ENCODE assay signal across 19 cellular contexts in the genomic region with DNA sequence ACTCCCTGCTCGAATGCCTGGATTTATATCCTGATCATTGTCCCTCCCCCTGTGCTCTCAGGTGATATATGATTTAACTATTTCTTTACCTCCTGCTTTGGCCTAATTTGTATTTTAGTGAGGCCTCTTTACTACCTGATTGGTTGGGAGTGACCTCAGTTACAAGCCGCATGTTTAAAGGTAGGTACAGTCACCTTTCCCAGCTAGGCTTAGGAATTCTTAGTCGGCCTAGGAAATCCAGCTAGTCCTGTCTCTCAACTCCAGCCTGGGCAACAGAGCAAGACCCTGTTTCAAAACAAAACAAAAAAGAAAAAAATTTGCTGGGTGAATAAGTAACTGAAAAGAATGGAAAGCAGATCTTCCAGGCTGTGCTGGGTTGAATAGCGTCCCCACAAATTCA. TPM values are rescaled to one million over a fixed set of nuclear protein-coding genes. Genes with fewer than 3 reads are reported as not detected.
DNase-seq lines count a peak whose midpoint lies in the region; ATAC-seq, FAIRE-seq and TF ChIP-seq lines count a peak whose summit lies in the region.
"Had no signal": no experiment of that assay in that cellular context is flagged by ENCODE, and none has a peak within 500 bp of the region (broad histone marks: within the 10 kb centered on the region; RNA-seq: fewer than 3 reads in every experiment).

No MANE protein-coding gene starts in this region.

- H3K4me2 ChIP-seq in K562 (ENCODE audit: insufficient read depth, low read length) = no peak overlapping the region
- no peak overlapping the region for H3K4me2 ChIP-seq in neuronal stem cell (ENCODE audit: insufficient read depth, low read length, poor library complexity, severe bottlenecking)
- H3K4me2 ChIP-seq: A549, KMS-11 had no signal

- no peak for DNase-seq in K562 (ENCODE audit: extremely low read depth in 1 of 4, low spot score in 3 of 4)
- DNase-seq in islet precursor cell = peak; percentile 33
- no peak for DNase-seq in neuronal stem cell (ENCODE audit: low spot score)
- no peak for DNase-seq in natural killer cell
- DNase-seq in NCI-H2081 (lab: John Stamatoyannopoulos, UW) = no peak
- DNase-seq in foreskin fibroblast = no peak
- DNase-seq in GM10248 (ENCODE audit: extremely low spot score) = no peak
- DNase-seq: CD8-positive, alpha-beta T cell; COR-L47; DND-41; GDM1 had no signal

- POLR2A ChIA-PET in HEK293 (lab: Yijun Ruan, JAX) (interaction anchor here (1.5 kb wide), 2 partner anchors 11 to 55 kb away, joined by 3 to 4 read pairs; no protein-coding TSS in a partner anchor), K562 (lab: Yijun Ruan, JAX) (interaction anchor here (1.0 to 4.1 kb wide), 7 partner anchors 9 to 69 kb away, joined by 3 to 33 read pairs (median 5); no protein-coding TSS in a partner anchor), GM10248 (lab: Yijun Ruan, JAX) (no interaction called here)

- CTCF ChIA-PET in HEK293 (lab: Yijun Ruan, JAX) (interaction anchor here (0.5 to 4.9 kb wide), 5 partner anchors 11 to 123 kb away, joined by 3 to 48 read pairs (median 6); no protein-coding TSS in a partner anchor), K562 (lab: Yijun Ruan, JAX; ENCODE audit: low intra/inter-chr PET ratio) (no interaction called here), GM10248 (lab: Yijun Ruan, JAX) (interaction anchor here (1.2 to 5.2 kb wide), 2 partner anchors 12 to 23 kb away, joined by 3 to 51 read pairs; no protein-coding TSS in a partner anchor)

- H3K9ac ChIP-seq in K562 (ENCODE audit: insufficient read depth in 1 of 2, low read depth in 2 of 2, low read length in 2 of 2) (no peak overlapping the region), neuronal stem cell (ENCODE audit: low read depth, low read length, poor library complexity) (no peak overlapping the region)
- H3K9ac ChIP-seq: KMS-11 had no signal

- H4K8ac ChIP-seq in neuronal stem cell (ENCODE audit: low read depth, low read length) = no peak overlapping the region

- no peak overlapping the region for H2AFZ ChIP-seq in K562 (ENCODE audit: low read depth, low read length)
- H2AFZ ChIP-seq in neuronal stem cell (ENCODE audit: low read length) = peak overlapping the region; percentile 72

- H3K27ac ChIP-seq in HEK293 (ENCODE audit: extremely low read depth, low read depth, low read length) (no peak overlapping the region), K562 (ENCODE audit: extremely low read depth, low read depth, low read length) (no peak overlapping the region), neuronal stem cell (replicated peaks; ENCODE audit: low read length) (no peak overlapping the region)
- H3K27ac ChIP-seq: KMS-11 had no signal

- no peak overlapping the region for H2BK5ac ChIP-seq in neuronal stem cell (ENCODE audit: low read length)

- H3K9me3 ChIP-seq in HEK293 (ENCODE audit: control insufficient read depth, insufficient read depth, low read depth, low read length) (no peaks in the 10 kb centered on the region), K562 (replicated peaks; ENCODE audit: control insufficient read depth, insufficient read depth, low read depth, low read length) (peaks cover 6% of the 10 kb centered on the region), neuronal stem cell (replicated peaks in 1 of 2; ENCODE audit: control insufficient read depth in 2 of 2, insufficient read depth in 1 of 2, low read depth in 1 of 2, low read length in 2 of 2) (peaks cover 7 to 9% of the 10 kb centered on the region in 2 donors)
- H3K9me3 ChIP-seq: A549 had no signal

- no peak overlapping the region for H3K4me3 Mint-ChIP-seq in natural killer cell
- H3K4me3 Mint-ChIP-seq: CD14-positive monocyte; CD8-positive, alpha-beta T cell; IgD-negative memory B cell had no signal

- H3K79me1 ChIP-seq in neuronal stem cell (ENCODE audit: low read depth, low read length) = no peaks in the 10 kb centered on the region

- intact Hi-C loops in K562 (cut with micrococcal nuclease) (no loop called here), natural killer cell (cut with micrococcal nuclease) (no loop called here)

- 56% methylated on average over 4 of the region's 4 CpGs for WGBS in K562 (ENCODE audit: insufficient coverage, low coverage, missing lambda C conversion rate)
- WGBS in neuronal stem cell (ENCODE audit: extremely low coverage in 2 of 2, insufficient read length in 2 of 2, insufficient replicate concordance in 1 of 2), 2 donors = no CpG with 5 or more reads among the region's 4 CpGs

- H3K4me1 ChIP-seq in HEK293 (ENCODE audit: control insufficient read depth, insufficient read depth, low read length) (0 out of 2 replicates have a peak, but pooled peaks cover 3% of the 10 kb centered on the region), K562 (replicated peaks in 1 of 2; ENCODE audit: control insufficient read depth in 2 of 2, insufficient read depth in 2 of 2, low read length in 2 of 2) (peaks cover 3 to 11% of the 10 kb centered on the region in 2 experiments; a peak in 4 of 5 replicates), neuronal stem cell (ENCODE audit: control insufficient read depth in 2 of 2, insufficient read depth in 1 of 2, low read depth in 1 of 2, low read length in 2 of 2) (peaks cover 7 to 8% of the 10 kb centered on the region in 2 donors)

- H2AK5ac ChIP-seq in neuronal stem cell (ENCODE audit: low read depth, low read length) = no peak overlapping the region

- H3K14ac ChIP-seq in neuronal stem cell (ENCODE audit: low read length) = no peak overlapping the region

- no peaks in the 10 kb centered on the region for H3K9me1 ChIP-seq in K562 (ENCODE audit: control insufficient read depth, insufficient read depth, low read length)

- no peaks in the 10 kb centered on the region for H3K27me3 ChIP-seq in K562 (ENCODE audit: control insufficient read depth in 2 of 2, insufficient read depth in 2 of 2, low read length in 2 of 2)
- no peaks in the 10 kb centered on the region for H3K27me3 ChIP-seq in neuronal stem cell (ENCODE audit: control insufficient read depth in 3 of 3, insufficient read depth in 3 of 3, low read depth in 1 of 3, low read length in 3 of 3)

- H2BK120ac ChIP-seq in neuronal stem cell (ENCODE audit: low read depth, low read length) = no peak overlapping the region

- no peak overlapping the region for H3K27ac Mint-ChIP-seq in natural killer cell
- H3K27ac Mint-ChIP-seq: CD8-positive, alpha-beta T cell; IgD-negative memory B cell had no signal

- TF ChIP-seq EP300 in K562 (IDR thresholded peaks at IDR 0.05; ENCODE audit: low read length) = no peak

- no peak overlapping the region for H2BK15ac ChIP-seq in neuronal stem cell (ENCODE audit: low read length)

- peaks cover 5 to 17% of the 10 kb centered on the region in 2 donors for H3K4me1 Mint-ChIP-seq in natural killer cell

- no peak for TF ChIP-seq POLR2A in K562 (conservative IDR thresholded peaks at IDR 0.05)

- FAIRE-seq in K562 (lab: Jason Lieb, UNC) = no peak
- FAIRE-seq: A549, H54 had no signal

- TF ChIP-seq RAD21 in K562 (CRISPR knock-in tag; conservative IDR thresholded peaks at IDR 0.05 in 1 of 2, IDR thresholded peaks at IDR 0.05 in 1 of 2) = no peak

- no peak overlapping the region for H2BK12ac ChIP-seq in neuronal stem cell (ENCODE audit: low read length)

- no peaks in the 10 kb centered on the region for H3K36me3 ChIP-seq in HEK293 (ENCODE audit: control insufficient read depth in 2 of 2, insufficient read depth in 1 of 2, low read length in 2 of 2)
- H3K36me3 ChIP-seq in K562 (ENCODE audit: control insufficient read depth, insufficient read depth, low read length) = no peaks in the 10 kb centered on the region
- H3K36me3 ChIP-seq in neuronal stem cell (replicated peaks in 1 of 2; ENCODE audit: control insufficient read depth in 2 of 2, insufficient read depth in 2 of 2, low read length in 2 of 2) = peaks cover 0 to 2% of the 10 kb centered on the region in 2 donors

- H3K4me3 ChIP-seq in HEK293 (ENCODE audit: low read depth, low read length) (no peak overlapping the region), K562 (no peak overlapping the region), neuronal stem cell (ENCODE audit: low read length in 2 of 2) (no peak overlapping the region), foreskin fibroblast (ENCODE audit: low read depth in 1 of 2, low read length in 2 of 2) (no peak overlapping the region)
- H3K4me3 ChIP-seq: A549 had no signal

- H3K79me2 ChIP-seq in K562 (ENCODE audit: control insufficient read depth, insufficient read depth, low read length) = no peaks in the 10 kb centered on the region

- no peak overlapping the region for H3K18ac ChIP-seq in neuronal stem cell (ENCODE audit: low read length)

- no peaks in the 10 kb centered on the region for H3K36me3 Mint-ChIP-seq in natural killer cell
- H3K36me3 Mint-ChIP-seq: CD8-positive, alpha-beta T cell; IgD-negative memory B cell had no signal

- no peaks in the 10 kb centered on the region for H3K9me3 Mint-ChIP-seq in natural killer cell
- H3K9me3 Mint-ChIP-seq: CD8-positive, alpha-beta T cell had no signal

- no peak for TF ChIP-seq CTCF in HEK293 (tag by site-specific recombination; IDR thresholded peaks at IDR 0.05)
- TF ChIP-seq CTCF in K562 (IDR thresholded peaks at IDR 0.05 in 2 of 3, conservative IDR thresholded peaks at IDR 0.05 in 1 of 3; ENCODE audit: insufficient read depth in 2 of 3, low read depth in 1 of 3, low read length in 3 of 3) = no peak
- TF ChIP-seq CTCF in natural killer cell (IDR thresholded peaks at IDR 0.05) = no peak
- TF ChIP-seq CTCF in foreskin fibroblast (IDR thresholded peaks at IDR 0.05; ENCODE audit: low read depth, low read length) = no peak
- no peak for TF ChIP-seq CTCF in GM10248 (IDR thresholded peaks at IDR 0.05; ENCODE audit: control extremely low read depth, extremely low read depth, low read depth, missing control alignments)

- no peak overlapping the region for H3K23ac ChIP-seq in neuronal stem cell (ENCODE audit: low read depth, low read length, poor library complexity)

- no peaks in the 10 kb centered on the region for H4K20me1 ChIP-seq in K562 (replicated peaks; ENCODE audit: control insufficient read depth, insufficient read depth, low read length)

- H3K27me3 Mint-ChIP-seq in natural killer cell (ENCODE audit: low read depth in 2 of 2) = no peaks in the 10 kb centered on the region
- H3K27me3 Mint-ChIP-seq: IgD-negative memory B cell had no signal

- BruUV-seq in K562 (replicated peaks; lab: Mats Ljungman, UMichigan) = no TSS peak

- ATAC-seq in K562 (no peak), natural killer cell (no peak)
- ATAC-seq: CD8-positive, alpha-beta T cell had no signal

- in situ Hi-C loops in K562 (cut with MboI) = no loop called here

- no peak overlapping the region for H4K91ac ChIP-seq in neuronal stem cell (ENCODE audit: low read depth, low read length, poor library complexity)

- no peak overlapping the region for H3K4ac ChIP-seq in neuronal stem cell (ENCODE audit: low read length)

RNA-seq across cellular contexts. Expression of gene ST6GALNAC2, which starts 26.8 kb away (rescaled TPM):
- total RNA-seq in K562 (2011; cell fraction: chromatin; rRNA removed; ENCODE audit: low replicate concordance) = not detected in 2 replicates
- total RNA-seq in K562 (2011; cell fraction: nucleolus; rRNA removed) = not detected in 2 replicates
- total RNA-seq in K562 (2011; cell fraction: nucleoplasm; rRNA removed) = not detected in 2 replicates
- not detected in 2 replicates for total RNA-seq in K562 (2014; rRNA removed)
- total RNA-seq in K562 (2014; rRNA removed; fragmentation: Illumina TruSeq; extraction: Trizol) = not detected in 2 replicates
- not detected in 2 replicates for total RNA-seq in K562 (2015; rRNA removed; fragmentation: Illumina TruSeq; extraction: Trizol)
- not detected in 2 replicates for total RNA-seq in K562 (2021)
- not detected in 2 replicates for polyA plus RNA-seq in K562 (2011; rRNA removed)
- not detected in 2 replicates for polyA plus RNA-seq in K562 (2011; cell fraction: cytosol; rRNA removed)
- polyA plus RNA-seq in K562 (2011; cell fraction: nucleus; rRNA removed) = not detected in 2 replicates
- not detected in 2 replicates for polyA plus RNA-seq in K562 (2012)
- polyA plus RNA-seq in K562 (2014; fragmentation: Illumina TruSeq; extraction: Trizol) = 0.18 TPM in 1 of 2 replicates, not detected in the other
- polyA plus RNA-seq in K562 (2014; fragmentation: Nextera tagmentation; extraction: Ambion mirVana) = not detected
- polyA plus RNA-seq in K562 (2014; rRNA removed) = not detected in 2 replicates
- not detected in 2 replicates for polyA minus RNA-seq in K562 (2011; rRNA and poly(A)+ RNA removed)
- polyA minus RNA-seq in K562 (2011; cell fraction: cytosol; rRNA and poly(A)+ RNA removed) = not detected in 2 replicates
- not detected in 2 replicates for polyA minus RNA-seq in K562 (2011; cell fraction: nucleus; rRNA and poly(A)+ RNA removed)
- polyA plus RNA-seq in neuronal stem cell (2013, experiment 1 of 2) = 0.35 TPM
- 0.50 TPM for polyA plus RNA-seq in neuronal stem cell (2013, experiment 2 of 2)
- total RNA-seq in natural killer cell = under 1 TPM in 1 of 3 donors, not detected in 2; 0.65 TPM

RNA-seq across cellular contexts. Expression of gene ST6GALNAC1, which starts 31.1 kb away (rescaled TPM):
- total RNA-seq in K562 (2011; cell fraction: chromatin; rRNA removed; ENCODE audit: low replicate concordance) = 78.1 and 101 TPM in 2 replicates
- 67.5 and 71.5 TPM in 2 replicates for total RNA-seq in K562 (2011; cell fraction: nucleolus; rRNA removed)
- 66.0 and 71.4 TPM in 2 replicates for total RNA-seq in K562 (2011; cell fraction: nucleoplasm; rRNA removed)
- 43.4 and 54.9 TPM in 2 replicates for total RNA-seq in K562 (2014; rRNA removed)
- 47.3 and 50.5 TPM in 2 replicates for total RNA-seq in K562 (2014; rRNA removed; fragmentation: Illumina TruSeq; extraction: Trizol)
- 20.6 and 21.4 TPM in 2 replicates for total RNA-seq in K562 (2015; rRNA removed; fragmentation: Illumina TruSeq; extraction: Trizol)
- total RNA-seq in K562 (2021) = 42.9 and 53.1 TPM in 2 replicates
- polyA plus RNA-seq in K562 (2011; rRNA removed) = 34.7 and 40.1 TPM in 2 replicates
- 35.5 and 41.2 TPM in 2 replicates for polyA plus RNA-seq in K562 (2011; cell fraction: cytosol; rRNA removed)
- 54.0 and 74.4 TPM in 2 replicates for polyA plus RNA-seq in K562 (2011; cell fraction: nucleus; rRNA removed)
- 30.1 and 68.3 TPM in 2 replicates for polyA plus RNA-seq in K562 (2012)
- polyA plus RNA-seq in K562 (2014; fragmentation: Illumina TruSeq; extraction: Trizol) = 62.4 and 68.4 TPM in 2 replicates
- polyA plus RNA-seq in K562 (2014; fragmentation: Nextera tagmentation; extraction: Ambion mirVana) = 10 to 100 TPM; 50.4 to 62.9 TPM
- polyA plus RNA-seq in K562 (2014; rRNA removed) = 49.1 and 56.0 TPM in 2 replicates
- polyA minus RNA-seq in K562 (2011; rRNA and poly(A)+ RNA removed) = 31.5 and 36.3 TPM in 2 replicates
- 14.5 and 27.7 TPM in 2 replicates for polyA minus RNA-seq in K562 (2011; cell fraction: cytosol; rRNA and poly(A)+ RNA removed)
- polyA minus RNA-seq in K562 (2011; cell fraction: nucleus; rRNA and poly(A)+ RNA removed) = 20.6 and 35.8 TPM in 2 replicates
- not detected for polyA plus RNA-seq in neuronal stem cell (2013, experiment 1 of 2)
- not detected for polyA plus RNA-seq in neuronal stem cell (2013, experiment 2 of 2)
- 1 to 10 TPM in 1 of 3 donors, not detected in 2; 1.0 TPM for total RNA-seq in natural killer cell
- total RNA-seq: CD8-positive, alpha-beta T cell had no signal
- polyA plus RNA-seq: AG04450, BJ, CD14-positive monocyte had no signal

Comparison
In these comparisons a context has a peak if more than half of its experiments do, and no peak if none do; other contexts are left out.
1. RNA of gene ST6GALNAC1, which starts 31.1 kb away (total RNA-seq): 20.6 to 101 TPM in K562; 1.0 TPM in natural killer cell; every median in the first group is over 10 times any median in the second.
2. Of the 44 proteins assayed by ChIP-seq in both K562 and HEK293: peak only in K562: none; only in HEK293: none; in both: ZNF121; in neither: 43.